In the genomic region with DNA sequence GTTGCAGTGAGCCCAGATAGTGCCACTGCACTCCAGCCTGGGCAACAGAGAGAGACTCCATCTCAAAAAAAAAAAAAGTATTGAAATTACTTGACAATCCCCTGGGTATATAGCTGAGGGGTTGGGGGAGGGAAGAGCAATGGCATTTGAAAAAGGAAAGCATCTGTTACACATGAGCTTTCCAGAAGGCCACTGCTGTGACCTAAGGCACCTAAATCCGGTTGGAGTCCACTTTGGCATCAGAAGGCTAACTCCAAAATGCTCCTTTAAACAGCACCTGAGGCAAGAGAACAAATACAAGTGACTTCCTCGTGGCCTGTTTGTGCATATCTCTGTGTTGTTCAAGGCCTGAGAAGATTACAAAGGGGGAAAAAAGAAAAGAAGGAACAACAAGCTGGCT, we compare ENCODE assay signal across 16 cellular contexts.
DNase-seq lines count a peak whose midpoint lies in the region; ATAC-seq and TF ChIP-seq lines count a peak whose summit lies in the region.
"Had no signal": no experiment of that assay in that cellular context is flagged by ENCODE, and none has a peak within 500 bp of the region (broad histone marks: within the 10 kb centered on the region; RNA-seq: fewer than 3 reads in every experiment).

No MANE protein-coding gene starts in this region.

- H2AK5ac ChIP-seq in neuronal stem cell (ENCODE audit: low read depth, low read length), result no peak overlapping the region

- no peak overlapping the region for H4K91ac ChIP-seq in neuronal stem cell (ENCODE audit: low read depth, low read length, poor library complexity)

- H3K14ac ChIP-seq in neuronal stem cell (ENCODE audit: low read length), result no peak overlapping the region

- H3K18ac ChIP-seq in neuronal stem cell (ENCODE audit: low read length), result no peak overlapping the region

- H3K4me1 ChIP-seq in ascending aorta (peaks cover 0 to 9% of the 10 kb centered on the region in 2 donors), neuronal stem cell (ENCODE audit: control insufficient read depth in 2 of 2, insufficient read depth in 1 of 2, low read depth in 1 of 2, low read length in 2 of 2) (peaks cover 2 to 4% of the 10 kb centered on the region in 2 donors)
- H3K4me1 ChIP-seq: A549, Caco-2 had no signal

- no peaks in the 10 kb centered on the region for H3K79me1 ChIP-seq in neuronal stem cell (ENCODE audit: low read depth, low read length)

- no peak overlapping the region for H2BK15ac ChIP-seq in neuronal stem cell (ENCODE audit: low read length)

- no peaks in the 10 kb centered on the region for H3K9me3 ChIP-seq in ascending aorta
- H3K9me3 ChIP-seq in neuronal stem cell (replicated peaks in 1 of 2; ENCODE audit: control insufficient read depth in 2 of 2, insufficient read depth in 1 of 2, low read depth in 1 of 2, low read length in 2 of 2), result peaks cover 3 to 5% of the 10 kb centered on the region in 2 donors
- H3K9me3 ChIP-seq: A549, Caco-2 had no signal

- DNase-seq in DMS 273 (lab: John Stamatoyannopoulos, UW; ENCODE audit: unreplicated experiment) (peak; percentile 25), DMS 273 treated with DMSO at 0.1 percent for 48 hours (lab: John Stamatoyannopoulos, UW) (no peak), ascending aorta (ENCODE audit: low spot score in 2 of 2) (no peak), neuronal stem cell (ENCODE audit: low spot score) (no peak), NCI-H748 (lab: John Stamatoyannopoulos, UW; ENCODE audit: unreplicated experiment) (no peak), G401 (ENCODE audit: low spot score) (no peak)
- DNase-seq: AML-193; Caco-2; CD4-positive, alpha-beta T cell; DMS79 treated with DMSO at 0.1 percent for 48 hours; GOT3; H9 had no signal

- no peak overlapping the region for H4K8ac ChIP-seq in neuronal stem cell (ENCODE audit: low read depth, low read length)

- no peak overlapping the region for H3K4me2 ChIP-seq in neuronal stem cell (ENCODE audit: insufficient read depth, low read length, poor library complexity, severe bottlenecking)
- H3K4me2 ChIP-seq: A549 had no signal

- no peak overlapping the region for H3K4me3 ChIP-seq in ascending aorta
- H3K4me3 ChIP-seq in neuronal stem cell (ENCODE audit: low read length in 2 of 2), result no peak overlapping the region
- H3K4me3 ChIP-seq: A549 had no signal

- TF ChIP-seq CTCF in ascending aorta (IDR thresholded peaks at IDR 0.05), result no peak

- H2BK120ac ChIP-seq in neuronal stem cell (ENCODE audit: low read depth, low read length), result no peak overlapping the region

- no peak overlapping the region for H3K4ac ChIP-seq in neuronal stem cell (ENCODE audit: low read length)

- no peak for ATAC-seq in GM21360 (IDR thresholded peaks at IDR 0.05; ENCODE audit: unreplicated experiment)
- ATAC-seq: A549 had no signal

- no peak overlapping the region for H2BK5ac ChIP-seq in neuronal stem cell (ENCODE audit: low read length)

- no CpG with 5 or more reads among the region's 2 CpGs for WGBS in neuronal stem cell (ENCODE audit: extremely low coverage in 2 of 2, insufficient read length in 2 of 2, insufficient replicate concordance in 1 of 2), 2 donors

- H3K23ac ChIP-seq in neuronal stem cell (ENCODE audit: low read depth, low read length, poor library complexity), result no peak overlapping the region

- H3K9ac ChIP-seq in neuronal stem cell (ENCODE audit: low read depth, low read length, poor library complexity), result no peak overlapping the region

- H2BK12ac ChIP-seq in neuronal stem cell (ENCODE audit: low read length), result no peak overlapping the region

- no peaks in the 10 kb centered on the region for H3K27me3 ChIP-seq in ascending aorta
- H3K27me3 ChIP-seq in neuronal stem cell (ENCODE audit: control insufficient read depth in 3 of 3, insufficient read depth in 3 of 3, low read depth in 1 of 3, low read length in 3 of 3), result no peaks in the 10 kb centered on the region

- H3K36me3 ChIP-seq in ascending aorta (no peaks in the 10 kb centered on the region), neuronal stem cell (replicated peaks in 1 of 2; ENCODE audit: control insufficient read depth in 2 of 2, insufficient read depth in 2 of 2, low read length in 2 of 2) (no peaks in the 10 kb centered on the region)

- H2AFZ ChIP-seq in neuronal stem cell (ENCODE audit: low read length), result peak overlapping the region; percentile 19

- intact Hi-C loops in ascending aorta (cut with DNase I), result loop anchor here (2.0 kb wide), 1 partner anchor 20 kb away; no protein-coding TSS in a partner anchor

- in situ Hi-C loops in G401 (cut with HindIII; ENCODE audit: low sequenced_read_pairs), result no loop called here

- H3K27ac ChIP-seq in ascending aorta (peak overlapping the region; percentile 5 to 34), neuronal stem cell (replicated peaks; ENCODE audit: low read length) (no peak overlapping the region)
- H3K27ac ChIP-seq: 22Rv1, A549, C4-2B had no signal
